12 cellular contexts compared by ENCODE assay signal in the genomic region with DNA sequence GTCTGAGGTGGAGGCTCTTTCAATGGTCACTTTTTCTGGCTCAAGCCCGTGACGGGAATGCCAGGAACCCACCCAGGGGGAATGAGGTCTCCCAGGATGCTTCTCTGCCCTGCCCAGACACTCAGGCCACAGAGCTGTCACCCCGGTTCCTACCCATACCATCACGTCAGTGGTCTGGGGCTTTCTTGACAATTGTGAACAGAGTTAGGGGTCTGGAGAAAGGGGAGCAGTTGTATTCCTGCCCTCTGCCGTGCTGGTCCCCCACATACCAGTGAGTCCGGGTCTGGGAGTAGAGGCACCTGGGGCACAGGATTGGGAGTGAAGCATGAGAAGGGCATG.
DNase-seq lines count a peak whose midpoint lies in the region; ATAC-seq and TF ChIP-seq lines count a peak whose summit lies in the region.
"Had no signal": no experiment of that assay in that cellular context is flagged by ENCODE, and none has a peak within 500 bp of the region (broad histone marks: within the 10 kb centered on the region; RNA-seq: fewer than 3 reads in every experiment).

No MANE protein-coding gene starts in this region.

- no peak overlapping the region for H2AK5ac ChIP-seq in H9 (ENCODE audit: insufficient read length, low read length)

- CTCF ChIA-PET in mammary epithelial cell (lab: Charles Lee; ENCODE audit: low non-redundant PET): no interaction called here

- no peak overlapping the region for H2BK20ac ChIP-seq in H9 (ENCODE audit: low read depth, low read length, poor library complexity, severe bottlenecking)

- peak overlapping the region; percentile 63 for H3K18ac ChIP-seq in H9 (ENCODE audit: insufficient read length, low read depth, low read length)

- H4K20me1 ChIP-seq in H9 (ENCODE audit: control insufficient read depth, insufficient read depth, insufficient read length) (no peaks in the 10 kb centered on the region), mammary epithelial cell (ENCODE audit: insufficient read depth, low read length) (no peaks in the 10 kb centered on the region)

- dilution Hi-C loops in mammary epithelial cell (cut with HindIII; ENCODE audit: low sequenced_read_pairs): no loop called here

- H3K4me1 ChIP-seq in H9 (ENCODE audit: insufficient read depth, low read length): no peaks in the 10 kb centered on the region; the same call in 1 of the 2 replicates
- peaks cover 19% of the 10 kb centered on the region for H3K4me1 ChIP-seq in mammary epithelial cell (ENCODE audit: insufficient read depth, low read length)
- H3K4me1 ChIP-seq in mucosa of rectum (ENCODE audit: control insufficient read depth in 2 of 2, insufficient read depth in 2 of 2, low read length in 2 of 2): peaks cover 31 to 48% of the 10 kb centered on the region in 2 donors
- peaks cover 17 to 42% (median 31%) of the 10 kb centered on the region in 5 donors for H3K4me1 ChIP-seq in subcutaneous abdominal adipose tissue (ENCODE audit: control insufficient read depth in 5 of 5, insufficient read depth in 5 of 5, low read length in 5 of 5)

- no peak for TF ChIP-seq CTCF in H9 (conservative IDR thresholded peaks at IDR 0.05)
- no peak for TF ChIP-seq CTCF in mammary epithelial cell (conservative IDR thresholded peaks at IDR 0.05 in 1 of 2, IDR thresholded peaks at IDR 0.05 in 1 of 2; ENCODE audit: extremely low read depth in 1 of 2, insufficient read depth in 1 of 2, low read depth in 1 of 2, low read length in 2 of 2)

- no peak overlapping the region for H3K56ac ChIP-seq in H9 (ENCODE audit: insufficient read length, low read depth, low read length)

- intact Hi-C loops in mammary epithelial cell (cut with micrococcal nuclease): loop anchor here (5.0 to 10.0 kb wide), 2 partner anchors 96 to 378 kb away; partner anchors contain the start of gene B3GNT2

- H3K27me3 Mint-ChIP-seq in H9 (ENCODE audit: low read depth): no peaks in the 10 kb centered on the region

- no peak overlapping the region for H2AFZ ChIP-seq in H9 (ENCODE audit: low read length)
- H2AFZ ChIP-seq in mammary epithelial cell (ENCODE audit: low read depth, low read length): peak overlapping the region; percentile 63

- H3K23me2 ChIP-seq in H9 (ENCODE audit: insufficient read length, low read depth, low read length, poor library complexity, severe bottlenecking): no peaks in the 10 kb centered on the region

- no peaks in the 10 kb centered on the region for H3K27me3 ChIP-seq in H9 (ENCODE audit: insufficient read depth, low read length)
- no peaks in the 10 kb centered on the region for H3K27me3 ChIP-seq in mammary epithelial cell (ENCODE audit: insufficient read depth, low read length)
- no peaks in the 10 kb centered on the region for H3K27me3 ChIP-seq in mucosa of rectum (ENCODE audit: control insufficient read depth in 2 of 2, insufficient read depth in 2 of 2, low read length in 2 of 2)
- H3K27me3 ChIP-seq in subcutaneous abdominal adipose tissue (ENCODE audit: control insufficient read depth in 5 of 5, insufficient read depth in 4 of 5, low read length in 5 of 5): no peaks in the 10 kb centered on the region

- DNase-seq in H9 (no peak), mammary epithelial cell (no peak), NCI-H187 (lab: John Stamatoyannopoulos, UW) (no peak)
- DNase-seq: activated CD4-positive, CD25-positive, alpha-beta regulatory T cell treated with anti-CD3 and anti-CD28 coated beads, Interleukin-2, amount 50 U/mL, for 72 hours; NCI-H187 treated with DMSO at 0.1 percent for 48 hours; NK-92 treated with Interleukin-12 subunit alpha and Interleukin-12 subunit beta, amount 100 ng/mL, for 24 hours had no signal

- H3K9ac ChIP-seq in H9 (ENCODE audit: extremely low read depth, insufficient read length, low read length) (no peak overlapping the region), mammary epithelial cell (ENCODE audit: insufficient read depth, low read length) (no peak overlapping the region), mucosa of rectum (ENCODE audit: low read depth in 1 of 2, low read length in 2 of 2) (peak overlapping the region; percentile 43 to 50), subcutaneous abdominal adipose tissue (ENCODE audit: low read length in 5 of 5) (peak overlapping the region in 4 of 5 donors; percentile 21 to 64 (median 43))
- H3K9ac ChIP-seq: KMS-11 had no signal

- H3K36me3 ChIP-seq in mammary epithelial cell (ENCODE audit: insufficient read depth, low read length) (no peaks in the 10 kb centered on the region), mucosa of rectum (ENCODE audit: control insufficient read depth in 2 of 2, insufficient read depth in 2 of 2, low read length in 2 of 2) (no peaks in the 10 kb centered on the region), subcutaneous abdominal adipose tissue (ENCODE audit: control insufficient read depth in 5 of 5, insufficient read depth in 5 of 5, low read length in 5 of 5) (no peaks in the 10 kb centered on the region)

- H2BK5ac ChIP-seq in H9 (ENCODE audit: insufficient read length, low read length): no peak overlapping the region

- peak overlapping the region; percentile 59; the same call in 1 of the 2 replicates for H3K4ac ChIP-seq in H9 (ENCODE audit: low read depth, low read length)

- no peaks in the 10 kb centered on the region for H3K36me3 Mint-ChIP-seq in H9 (ENCODE audit: insufficient read depth in 1 of 3, low read depth in 3 of 3)

- in situ Hi-C loops in mammary epithelial cell (cut with MboI; ENCODE audit: low sequenced_read_pairs in 2 of 2): no loop called here

- no peak for ATAC-seq in GM19324 (IDR thresholded peaks at IDR 0.05; ENCODE audit: low FRiP score, unreplicated experiment)
- no peak for ATAC-seq in GM18517 (IDR thresholded peaks at IDR 0.05; ENCODE audit: unreplicated experiment)
- no peak for ATAC-seq in HG02973 (IDR thresholded peaks at IDR 0.05; ENCODE audit: unreplicated experiment)

- H4K8ac ChIP-seq in H9 (replicated peaks; ENCODE audit: insufficient read length, low read depth, low read length): no peak overlapping the region

- 0 out of 2 replicates have a peak, but pooled peaks cover 2% of the 10 kb centered on the region for H3K79me2 ChIP-seq in H9 (ENCODE audit: insufficient read depth, low read length)
- H3K79me2 ChIP-seq in mammary epithelial cell (ENCODE audit: insufficient read depth, low read length): no peaks in the 10 kb centered on the region

- H4K5ac ChIP-seq in H9 (ENCODE audit: insufficient read length, low read depth, low read length): no peak overlapping the region

- peaks cover 17 to 29% of the 10 kb centered on the region in 2 experiments for H3K4me1 Mint-ChIP-seq in H9

- H3K4me3 Mint-ChIP-seq in H9: no peak overlapping the region; a peak in 1 of 5 replicates

- WGBS in H9 (ENCODE audit: extremely low coverage, insufficient read length, low lambda C conversion rate): no CpG with 5 or more reads among the region's 6 CpGs
- 62% methylated on average over 6 of the region's 6 CpGs for WGBS in mammary epithelial cell (ENCODE audit: low coverage, missing lambda C conversion rate)

- no peak overlapping the region for H2BK120ac ChIP-seq in H9 (ENCODE audit: low read depth, low read length, poor library complexity, severe bottlenecking)

- H3K9me3 ChIP-seq in H9 (ENCODE audit: control insufficient read depth, low read depth, low read length) (no peaks in the 10 kb centered on the region), mammary epithelial cell (replicated peaks; ENCODE audit: insufficient read depth, low read length) (no peaks in the 10 kb centered on the region), mucosa of rectum (ENCODE audit: control insufficient read depth in 2 of 2, low read length in 2 of 2) (no peaks in the 10 kb centered on the region), subcutaneous abdominal adipose tissue (ENCODE audit: control insufficient read depth in 5 of 5, low read length in 5 of 5) (no peaks in the 10 kb centered on the region)

- no peaks in the 10 kb centered on the region for H3K79me1 ChIP-seq in H9 (ENCODE audit: insufficient read depth, low read depth, low read length, poor library complexity, severe bottlenecking)

- H3K4me2 ChIP-seq in H9 (ENCODE audit: insufficient read depth, insufficient read length, low read length) (no peak overlapping the region), mammary epithelial cell (ENCODE audit: insufficient read depth, low read depth, low read length) (peak overlapping the region; percentile 55)
- H3K4me2 ChIP-seq: KMS-11 had no signal

- H3K23ac ChIP-seq in H9 (ENCODE audit: insufficient read length, low read depth, low read length): no peak overlapping the region

- 0 out of 2 replicates have a peak overlapping the region, but pooled peaks have one; percentile 24 for H2BK15ac ChIP-seq in H9 (ENCODE audit: low read depth, low read length)

- H2BK12ac ChIP-seq in H9 (ENCODE audit: insufficient read length, low read depth, low read length): peak overlapping the region; percentile 9

- H3T11ph ChIP-seq in H9 (ENCODE audit: low read length): no peak overlapping the region

- BruUV-seq in mammary epithelial cell (replicated peaks; lab: Mats Ljungman, UMichigan): no TSS peak

- H3K27ac ChIP-seq in H9 (ENCODE audit: insufficient read length, low read depth, low read length) (no peak overlapping the region), mammary epithelial cell (ENCODE audit: insufficient read depth, low read depth, low read length) (no peak overlapping the region), mucosa of rectum (ENCODE audit: low read depth in 2 of 2, low read length in 2 of 2) (peak overlapping the region; percentile 81 to 90), subcutaneous abdominal adipose tissue (ENCODE audit: low read depth, low read length) (peak overlapping the region; percentile 40)
- H3K27ac ChIP-seq: KMS-11 had no signal

- no peaks in the 10 kb centered on the region for H3K9me3 Mint-ChIP-seq in H9

- H3K14ac ChIP-seq in H9 (ENCODE audit: insufficient read depth, low read length): peak overlapping the region; percentile 74; the same call in 1 of the 2 replicates

- peak overlapping the region; percentile 58 to 94 (median 93); a peak in 2 of 7 replicates for H3K27ac Mint-ChIP-seq in H9

- H3K4me3 ChIP-seq in mammary epithelial cell (replicated peaks in 1 of 3; ENCODE audit: insufficient read depth in 1 of 3, low read depth in 2 of 3, low read length in 3 of 3) (no peak overlapping the region), mucosa of rectum (ENCODE audit: low read length in 2 of 2) (peak overlapping the region in 1 of 2 donors; percentile 49), subcutaneous abdominal adipose tissue (ENCODE audit: low read depth in 1 of 5, low read length in 5 of 5) (no peak overlapping the region)

- peak overlapping the region; percentile 65 for H4K91ac ChIP-seq in H9 (ENCODE audit: insufficient read length, low read depth, low read length)

Comparison
In these comparisons a context has a peak if more than half of its experiments do, and no peak if none do; other contexts are left out.
1. H3K27ac ChIP-seq: peak in mucosa of rectum (2 of 2) and subcutaneous abdominal adipose tissue (single experiment); none in H9 (single experiment) and mammary epithelial cell (single experiment).
2. H3K9ac ChIP-seq: peak in mucosa of rectum (2 of 2) and subcutaneous abdominal adipose tissue (4 of 5); none in H9 (single experiment) and mammary epithelial cell (single experiment).